In the genomic region with DNA sequence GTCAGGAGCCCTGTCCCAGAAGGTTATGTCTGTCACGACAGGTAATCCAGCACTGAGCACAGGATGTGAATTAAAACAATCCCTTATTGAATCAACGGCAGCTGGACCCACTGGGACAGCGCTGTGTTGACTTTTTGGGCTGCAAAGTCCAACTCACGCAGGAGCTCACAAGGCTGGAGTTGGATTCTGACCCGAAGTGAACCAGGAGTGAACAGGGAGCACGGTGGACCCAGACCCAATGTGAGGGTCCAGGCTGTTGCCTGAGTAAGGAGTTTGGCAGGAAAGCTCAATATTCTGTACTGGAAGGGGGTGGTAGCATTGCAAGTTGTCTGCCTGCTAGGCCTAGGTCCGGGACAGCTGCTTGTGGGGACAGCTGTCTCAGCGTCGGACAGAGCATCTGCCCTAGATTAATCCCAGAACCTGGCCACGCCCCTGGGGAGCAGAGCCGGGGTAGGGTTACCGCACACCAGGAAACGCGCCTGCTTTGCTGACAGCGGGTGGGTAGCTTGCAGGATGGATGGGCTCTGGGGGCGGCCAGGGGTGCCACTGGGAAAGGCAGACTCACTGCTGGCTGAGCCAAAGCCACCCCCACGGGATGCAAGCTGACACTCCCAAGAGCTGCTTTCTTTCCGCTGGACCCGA, we compare ENCODE assay signal across 11 cellular contexts. TPM values are rescaled to one million over a fixed set of nuclear protein-coding genes. Genes with fewer than 3 reads are reported as not detected.
DNase-seq lines count a peak whose midpoint lies in the region; ATAC-seq and TF ChIP-seq lines count a peak whose summit lies in the region.
"Had no signal": no experiment of that assay in that cellular context is flagged by ENCODE, and none has a peak within 500 bp of the region (broad histone marks: within the 10 kb centered on the region; RNA-seq: fewer than 3 reads in every experiment).

No MANE protein-coding gene starts in this region.

- H3K27ac ChIP-seq in HUES48 (ENCODE audit: low read depth, low read length), result peak overlapping the region; percentile 29
- H3K27ac ChIP-seq in neural progenitor cell, result peak overlapping the region; percentile 77

- peaks cover 10% of the 10 kb centered on the region for H4K20me1 ChIP-seq in neural progenitor cell (ENCODE audit: low read depth)

- in situ Hi-C loops in KBM-7 (cut with MboI; ENCODE audit: low pct_unique_long_range_greater_than_20kb, low sequenced_read_pairs), result no loop called here

- H3K36me3 ChIP-seq in HUES48 (ENCODE audit: control insufficient read depth, insufficient read depth, low read length), result no peaks in the 10 kb centered on the region
- no peaks in the 10 kb centered on the region for H3K36me3 ChIP-seq in adipocyte (ENCODE audit: control insufficient read depth, insufficient read depth, low read length, severe bottlenecking)
- H3K36me3 ChIP-seq in neural progenitor cell, result no peaks in the 10 kb centered on the region

- peaks cover 26% of the 10 kb centered on the region for H3K79me2 ChIP-seq in neural progenitor cell (ENCODE audit: low read depth)

- no peak overlapping the region for H3K4me3 ChIP-seq in HUES48 (ENCODE audit: low read depth, low read length)
- peak overlapping the region; percentile 38 for H3K4me3 ChIP-seq in adipocyte (ENCODE audit: low read length)
- H3K4me3 ChIP-seq in neural progenitor cell, result no peak overlapping the region

- peaks cover 4% of the 10 kb centered on the region for H3K36me3 Mint-ChIP-seq in neural progenitor cell

- H3K9ac ChIP-seq in HUES48 (ENCODE audit: low read depth, low read length) (no peak overlapping the region), adipocyte (ENCODE audit: low read length) (no peak overlapping the region), neural progenitor cell (no peak overlapping the region)

- no peak for TF ChIP-seq CTCF in neural progenitor cell (IDR thresholded peaks at IDR 0.05)

- H3K9me3 ChIP-seq in HUES48 (ENCODE audit: control insufficient read depth, insufficient read depth, low read length), result no peaks in the 10 kb centered on the region
- peaks cover 7% of the 10 kb centered on the region for H3K9me3 ChIP-seq in adipocyte (ENCODE audit: control insufficient read depth, low read length)
- H3K9me3 ChIP-seq in neural progenitor cell (ENCODE audit: low read depth), result peaks cover 4% of the 10 kb centered on the region

- H2AFZ ChIP-seq in neural progenitor cell (replicated peaks), result no peak overlapping the region

- peaks cover 4% of the 10 kb centered on the region for H3K27me3 Mint-ChIP-seq in neural progenitor cell (ENCODE audit: insufficient read depth, low read depth)

- H3K4me1 Mint-ChIP-seq in neural progenitor cell, result peaks cover 42% of the 10 kb centered on the region

- peaks cover 8% of the 10 kb centered on the region for H3K4me1 ChIP-seq in HUES48 (ENCODE audit: control insufficient read depth, insufficient read depth, low read length)
- H3K4me1 ChIP-seq in adipocyte (ENCODE audit: control insufficient read depth, insufficient read depth, low read length), result peaks cover 10% of the 10 kb centered on the region
- H3K4me1 ChIP-seq in neural progenitor cell, result peaks cover 33% of the 10 kb centered on the region

- peaks cover 40% of the 10 kb centered on the region for H3F3A ChIP-seq in neural progenitor cell (ENCODE audit: low read depth)

- DNase-seq in D341Med (ENCODE audit: low spot score) (peak; percentile 76), adipocyte (ENCODE audit: low read depth) (peak; percentile 53), neural progenitor cell (ENCODE audit: low spot score) (peak; percentile 82), DMS79 treated with DMSO at 0.1 percent for 48 hours (lab: John Stamatoyannopoulos, UW) (no peak), KBM-7 (no peak)
- DNase-seq: activated CD4-positive, alpha-beta T cell treated with anti-CD3 and anti-CD28 coated beads, Interleukin-2, amount 50 U/mL, for 1 hour; NCI-H446 had no signal

- ATAC-seq in HG03460 (IDR thresholded peaks at IDR 0.05; ENCODE audit: unreplicated experiment) (no peak), GM21723 (IDR thresholded peaks at IDR 0.05; ENCODE audit: unreplicated experiment) (no peak)

- H3K4me3 Mint-ChIP-seq in neural progenitor cell, result peak overlapping the region; percentile 66

- H3K27me3 ChIP-seq in HUES48 (ENCODE audit: control insufficient read depth, insufficient read depth, low read length) (no peaks in the 10 kb centered on the region), adipocyte (replicated peaks; ENCODE audit: control insufficient read depth, insufficient read depth, low read length) (peaks cover 20% of the 10 kb centered on the region), neural progenitor cell (no peaks in the 10 kb centered on the region)

- H3K4me2 ChIP-seq in neural progenitor cell, result peak overlapping the region; percentile 38

- H3K9me3 Mint-ChIP-seq in neural progenitor cell, result peaks cover under 1% of the 10 kb centered on the region

- peak overlapping the region; percentile 97 for H3K27ac Mint-ChIP-seq in neural progenitor cell

RNA-seq across cellular contexts. Expression of a gene that starts 24.0 kb away (rescaled TPM):
- total RNA-seq in neural progenitor cell (ENCODE audit: low replicate concordance), result 26.7 and 80.0 TPM in 2 replicates
- total RNA-seq: cardiac septum had no signal

Comparison
In these comparisons a context has a peak if more than half of its experiments do, and no peak if none do; other contexts are left out.
1. DNase-seq: peak in D341Med (single experiment), adipocyte (single experiment) and neural progenitor cell (single experiment); none in DMS79 treated with DMSO at 0.1 percent for 48 hours (single experiment) and KBM-7 (single experiment).